In the genomic region with DNA sequence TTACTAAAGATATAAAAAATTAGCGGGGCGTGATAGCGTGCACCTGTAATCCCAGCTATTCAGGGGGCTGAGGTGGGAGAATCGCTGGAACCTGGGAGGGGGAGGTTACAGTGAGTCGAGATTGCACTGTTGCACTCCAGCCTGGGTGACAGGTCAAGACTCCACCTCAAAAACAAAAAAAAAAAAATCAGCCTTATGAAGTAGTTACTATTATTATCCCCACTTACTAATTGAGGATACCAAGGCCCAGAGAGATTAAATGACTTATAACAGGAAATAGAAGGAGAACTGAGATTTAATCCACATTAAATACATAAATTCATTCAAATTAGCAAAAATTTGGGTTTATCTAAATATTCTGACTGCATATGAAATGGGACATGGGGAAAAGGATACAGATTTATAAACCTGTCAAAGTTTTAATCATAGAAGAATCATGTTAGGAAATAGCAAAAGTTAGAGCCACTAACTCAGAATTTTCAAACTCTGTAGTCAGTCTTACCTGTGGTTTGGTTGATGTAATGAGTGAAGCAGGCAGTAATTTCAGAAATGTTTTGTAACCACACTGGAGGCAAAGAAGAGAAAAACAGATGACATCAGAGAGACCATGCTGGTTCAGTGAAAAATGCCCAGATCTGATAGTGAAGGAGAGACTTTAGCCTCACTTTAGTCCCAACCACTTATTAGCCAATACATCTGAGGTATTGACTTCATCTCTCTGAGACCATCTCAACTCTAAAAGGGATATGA, we compare ENCODE assay signal across 10 cellular contexts. TPM values are rescaled to one million over a fixed set of nuclear protein-coding genes. Genes with fewer than 3 reads are reported as not detected.
DNase-seq lines count a peak whose midpoint lies in the region; ATAC-seq and TF ChIP-seq lines count a peak whose summit lies in the region.
"Had no signal": no experiment of that assay in that cellular context is flagged by ENCODE, and none has a peak within 500 bp of the region (broad histone marks: within the 10 kb centered on the region; RNA-seq: fewer than 3 reads in every experiment).

No MANE protein-coding gene starts in this region.

- no peaks in the 10 kb centered on the region for H3K27me3 Mint-ChIP-seq in activated CD4-positive, alpha-beta memory T cell treated with anti-CD3 and anti-CD28 coated beads, Interleukin-2, amount 10 ng/mL, durations not matched to agents 7 days and 5 days
- peaks cover 5% of the 10 kb centered on the region for H3K27me3 Mint-ChIP-seq in endothelial cell (ENCODE audit: unreplicated experiment)

- peaks cover 19% of the 10 kb centered on the region for H3K4me1 Mint-ChIP-seq in activated CD4-positive, alpha-beta memory T cell treated with anti-CD3 and anti-CD28 coated beads, Interleukin-2, amount 10 ng/mL, durations not matched to agents 7 days and 5 days
- no peaks in the 10 kb centered on the region for H3K4me1 Mint-ChIP-seq in endothelial cell (ENCODE audit: unreplicated experiment)

- H3K4me3 ChIP-seq in fibroblast of villous mesenchyme (ENCODE audit: low read depth, low read length): no peak overlapping the region
- H3K4me3 ChIP-seq: cardiac muscle cell had no signal

- POLR2A ChIA-PET in activated CD4-positive, alpha-beta memory T cell treated with anti-CD3 and anti-CD28 coated beads, Interleukin-2, amount 10 ng/mL, durations not matched to agents 7 days and 5 days (lab: Charles Lee): no interaction called here

- peaks cover 16% of the 10 kb centered on the region for H3K9me3 Mint-ChIP-seq in activated CD4-positive, alpha-beta memory T cell treated with anti-CD3 and anti-CD28 coated beads, Interleukin-2, amount 10 ng/mL, durations not matched to agents 7 days and 5 days
- H3K9me3 Mint-ChIP-seq in endothelial cell (ENCODE audit: unreplicated experiment): no peaks in the 10 kb centered on the region

- peak overlapping the region; percentile 47 for H3K27ac Mint-ChIP-seq in activated CD4-positive, alpha-beta memory T cell treated with anti-CD3 and anti-CD28 coated beads, Interleukin-2, amount 10 ng/mL, durations not matched to agents 7 days and 5 days
- no peak overlapping the region for H3K27ac Mint-ChIP-seq in endothelial cell (ENCODE audit: unreplicated experiment)

- no peak for ATAC-seq in Right ventricle myocardium inferior

- peak; percentile 31 for DNase-seq in A172 (ENCODE audit: low spot score)
- DNase-seq in ELR (ENCODE audit: low read depth): peak; percentile 49
- no peak for DNase-seq in activated CD4-positive, alpha-beta memory T cell treated with anti-CD3 and anti-CD28 coated beads, Interleukin-2, amount 10 ng/mL, durations not matched to agents 7 days and 5 days
- DNase-seq in fibroblast of villous mesenchyme (ENCODE audit: low read depth): peak; percentile 33
- no peak for DNase-seq in activated gamma-delta T cell treated with Interleukin-2 at 50 U/mL for 16 hours
- DNase-seq in endothelial cell (ENCODE audit: low spot score): no peak
- no peak for DNase-seq in D341Med (ENCODE audit: low spot score)
- no peak for DNase-seq in Right ventricle myocardium inferior (ENCODE audit: missing footprints)
- DNase-seq: C1 segment of cervical spinal cord had no signal

- intact Hi-C loops in Right ventricle myocardium inferior (cut with DNase I): no loop called here

- CTCF ChIA-PET in activated CD4-positive, alpha-beta memory T cell treated with anti-CD3 and anti-CD28 coated beads, Interleukin-2, amount 10 ng/mL, durations not matched to agents 7 days and 5 days (lab: Charles Lee): no interaction called here

- TF ChIP-seq CTCF in fibroblast of villous mesenchyme (IDR thresholded peaks at IDR 0.05; ENCODE audit: insufficient read depth, low read depth, low read length): no peak
- no peak for TF ChIP-seq CTCF in endothelial cell (IDR thresholded peaks at IDR 0.05; ENCODE audit: unreplicated experiment)

- H3K4me3 Mint-ChIP-seq in activated CD4-positive, alpha-beta memory T cell treated with anti-CD3 and anti-CD28 coated beads, Interleukin-2, amount 10 ng/mL, durations not matched to agents 7 days and 5 days: no peak overlapping the region
- no peak overlapping the region for H3K4me3 Mint-ChIP-seq in endothelial cell (ENCODE audit: unreplicated experiment)

- H3K36me3 Mint-ChIP-seq in activated CD4-positive, alpha-beta memory T cell treated with anti-CD3 and anti-CD28 coated beads, Interleukin-2, amount 10 ng/mL, durations not matched to agents 7 days and 5 days (ENCODE audit: low read depth): peaks cover 15% of the 10 kb centered on the region
- H3K36me3 Mint-ChIP-seq in endothelial cell (ENCODE audit: low read depth, unreplicated experiment): no peaks in the 10 kb centered on the region

RNA-seq across cellular contexts. Expression of a gene that starts 25.0 kb away (rescaled TPM):
- total RNA-seq in A172 (2014; rRNA removed; shearing (Covaris generic)): 52.2 and 53.3 TPM in 2 replicates
- total RNA-seq in activated CD4-positive, alpha-beta memory T cell treated with anti-CD3 and anti-CD28 coated beads, Interleukin-2, amount 10 ng/mL, durations not matched to agents 7 days and 5 days: 10 to 100 TPM; 76.0 to 77.4 TPM
- 72.5 and 91.1 TPM in 2 replicates for total RNA-seq in fibroblast of villous mesenchyme
- 61.2 TPM for total RNA-seq in endothelial cell (ENCODE audit: unreplicated experiment)
- total RNA-seq in Right ventricle myocardium inferior: 15.6 TPM

Comparison
In these comparisons a context has a peak if more than half of its experiments do, and no peak if none do; other contexts are left out.
1. DNase-seq: peak in A172 (single experiment), ELR (single experiment) and fibroblast of villous mesenchyme (single experiment); none in activated CD4-positive, alpha-beta memory T cell treated with anti-CD3 and anti-CD28 coated beads, Interleukin-2, amount 10 ng/mL, durations not matched to agents 7 days and 5 days (single experiment), activated gamma-delta T cell treated with Interleukin-2 at 50 U/mL for 16 hours (single experiment), endothelial cell (single experiment), D341Med (single experiment) and Right ventricle myocardium inferior (single experiment).